8 cellular contexts compared by ENCODE assay signal in genomic region chr12:31363416-31363809, GRCh38. TPM values are rescaled to one million over a fixed set of nuclear protein-coding genes. Genes with fewer than 3 reads are reported as not detected.
DNase-seq lines count a peak whose midpoint lies in the region; ATAC-seq and TF ChIP-seq lines count a peak whose summit lies in the region.
"Had no signal": no experiment of that assay in that cellular context is flagged by ENCODE, and none has a peak within 500 bp of the region (broad histone marks: within the 10 kb centered on the region; RNA-seq: fewer than 3 reads in every experiment).

No MANE protein-coding gene starts in this region.

- H3K14ac ChIP-seq in trophoblast cell (ENCODE audit: low read length), result no peak overlapping the region

- peak overlapping the region; percentile 68 for H2AK5ac ChIP-seq in trophoblast cell (ENCODE audit: low read length)

- peaks cover 14% of the 10 kb centered on the region in 2 experiments for H3K4me1 ChIP-seq in trophoblast cell (ENCODE audit: control insufficient read depth in 1 of 2, insufficient read depth in 2 of 2, low read length in 2 of 2)

- peak; percentile 49 for DNase-seq in WERI-Rb-1
- DNase-seq in trophoblast cell, result no peak
- DNase-seq in NOMO-1 treated with DMSO at 0.1 percent for 48 hours (lab: John Stamatoyannopoulos, UW; ENCODE audit: unreplicated experiment), result no peak
- no peak for DNase-seq in foreskin melanocyte
- DNase-seq: NCI-H446 treated with DMSO at 0.1 percent for 48 hours had no signal

- no peak for TF ChIP-seq CTCF in WERI-Rb-1 (IDR thresholded peaks at IDR 0.05; ENCODE audit: low read depth, low read length)

- H3K27ac ChIP-seq in WERI-Rb-1 (peak overlapping the region; percentile 55), trophoblast cell (ENCODE audit: low read depth, low read length) (no peak overlapping the region)

- no peaks in the 10 kb centered on the region for H3K27me3 ChIP-seq in WERI-Rb-1 (ENCODE audit: insufficient read depth, low read depth, severe bottlenecking)
- H3K27me3 ChIP-seq in trophoblast cell (ENCODE audit: insufficient read depth, low read length), result no peaks in the 10 kb centered on the region

- H3K36me3 ChIP-seq in WERI-Rb-1 (no peaks in the 10 kb centered on the region), trophoblast cell (ENCODE audit: control insufficient read depth in 1 of 2, insufficient read depth in 2 of 2, low read length in 2 of 2) (no peaks in the 10 kb centered on the region)

- H3K18ac ChIP-seq in trophoblast cell (ENCODE audit: low read length), result no peak overlapping the region

- H4K91ac ChIP-seq in trophoblast cell (ENCODE audit: low read depth, low read length), result no peak overlapping the region

- H3K9ac ChIP-seq in trophoblast cell (ENCODE audit: low read length), result no peak overlapping the region

- H4K12ac ChIP-seq in trophoblast cell (ENCODE audit: low read depth, low read length), result no peak overlapping the region

- no peak overlapping the region for H3K23ac ChIP-seq in trophoblast cell (ENCODE audit: low read length)

- no peak overlapping the region for H4K8ac ChIP-seq in trophoblast cell (ENCODE audit: low read depth, low read length)

- H2AFZ ChIP-seq in trophoblast cell (ENCODE audit: insufficient read depth, low read length, poor library complexity), result no peak overlapping the region

- H3K4ac ChIP-seq in trophoblast cell (ENCODE audit: low read depth, low read length), result no peak overlapping the region

- H3K4me3 ChIP-seq in WERI-Rb-1 (ENCODE audit: low read depth, low read length) (no peak overlapping the region), trophoblast cell (ENCODE audit: low read depth, low read length) (no peak overlapping the region)

- peak; percentile 7 for ATAC-seq in GM19023 (IDR thresholded peaks at IDR 0.05; ENCODE audit: unreplicated experiment)
- peak; percentile 4 for ATAC-seq in HG02943 (IDR thresholded peaks at IDR 0.05; ENCODE audit: low read depth, unreplicated experiment)
- no peak for ATAC-seq in GM19452 (IDR thresholded peaks at IDR 0.05; ENCODE audit: unreplicated experiment)

- no peak overlapping the region for H2BK120ac ChIP-seq in trophoblast cell (ENCODE audit: insufficient read depth, low read length, poor library complexity)

- H3K79me1 ChIP-seq in trophoblast cell (ENCODE audit: low read length), result no peaks in the 10 kb centered on the region

- no peak overlapping the region for H3K4me2 ChIP-seq in trophoblast cell (ENCODE audit: low read length)

- H3K9me3 ChIP-seq in WERI-Rb-1 (ENCODE audit: severe bottlenecking) (no peaks in the 10 kb centered on the region), trophoblast cell (ENCODE audit: insufficient read depth, low read depth, low read length) (no peaks in the 10 kb centered on the region)

- no peaks in the 10 kb centered on the region for H3K79me2 ChIP-seq in trophoblast cell (ENCODE audit: control insufficient read depth, insufficient read depth, low read length, poor library complexity)

- no peak overlapping the region for H2BK5ac ChIP-seq in trophoblast cell (ENCODE audit: low read depth, low read length, poor library complexity)

- no CpG with 5 or more reads among the region's 6 CpGs for WGBS in trophoblast cell (ENCODE audit: extremely low coverage, insufficient coverage, insufficient read length)

- H2BK12ac ChIP-seq in trophoblast cell (ENCODE audit: low read length), result no peak overlapping the region

RNA-seq across cellular contexts. Expression of gene SINHCAF, which starts 37.5 kb away (rescaled TPM):
- polyA plus RNA-seq in trophoblast cell (2013), result 103 and 108 TPM in 2 replicates
